13 cellular contexts compared by ENCODE assay signal in genomic region chr1:3054474-3054873, GRCh38. TPM values are rescaled to one million over a fixed set of nuclear protein-coding genes. Genes with fewer than 3 reads are reported as not detected.
"Had no signal": no experiment of that assay in that cellular context is flagged by ENCODE, and none has a peak within 500 bp of the region (broad histone marks: within the 10 kb centered on the region; RNA-seq: fewer than 3 reads in every experiment).

No MANE protein-coding gene starts in this region.

- DNase-seq: activated CD4-positive, alpha-beta T cell treated with anti-CD3 and anti-CD28 coated beads, Interleukin-2, amount 50 U/mL, for 1 hour; activated gamma-delta T cell treated with Interleukin-2 at 50 U/mL for 16 hours; stimulated activated CD4-positive, alpha-beta T cell treated with anti-CD3 and anti-CD28 coated beads, Interleukin-1b, Interleukin-23, amount 100 ng/mL, for 48 hours; stimulated activated naive B cell treated with anti-CD40 and anti-IgM and Interleukin-4, amounts not matched to agents 10 μg/mL and 1 μg/mL and 100 μg/mL, for 72 hours had no signal

- H3K4me1 ChIP-seq: breast epithelium, heart left ventricle, neural progenitor cell, upper lobe of left lung had no signal

- H3K4me3 ChIP-seq: breast epithelium, heart left ventricle, neural progenitor cell, upper lobe of left lung had no signal

- H3K36me3 ChIP-seq: breast epithelium, neural progenitor cell, upper lobe of left lung had no signal

- H3K27ac ChIP-seq: breast epithelium, heart left ventricle, neural progenitor cell, upper lobe of left lung had no signal

- ATAC-seq: right cardiac atrium; stimulated activated naive B cell treated with anti-CD40 and anti-IgM and Interleukin-4, amounts not matched to agents 10 μg/mL and 1 μg/mL and 100 μg/mL, for 72 hours had no signal

- H3K27me3 ChIP-seq: upper lobe of left lung had no signal

- H3K9me3 ChIP-seq: breast epithelium, heart left ventricle, upper lobe of left lung had no signal

RNA-seq across cellular contexts. Expression of gene PRDM16, which starts 14.5 kb away (rescaled TPM):
- total RNA-seq: activated CD8-positive, alpha-beta memory T cell treated with anti-CD3 and anti-CD28 coated beads for 36 hours had no signal

RNA-seq across cellular contexts. Expression of gene ACTRT2, which starts 33.2 kb away (rescaled TPM):
- total RNA-seq: activated CD8-positive, alpha-beta memory T cell treated with anti-CD3 and anti-CD28 coated beads for 36 hours; aorta; breast epithelium; frontal cortex; heart left ventricle; liver; right cardiac atrium; upper lobe of left lung had no signal
